In genomic region chr9:70049236-70049635, GRCh38 we compare ENCODE assay signal across 8 cellular contexts. TPM values are rescaled to one million over a fixed set of nuclear protein-coding genes. Genes with fewer than 3 reads are reported as not detected.
DNase-seq lines count a peak whose midpoint lies in the region; ATAC-seq and TF ChIP-seq lines count a peak whose summit lies in the region.

No MANE protein-coding gene starts in this region.

- CTCF ChIA-PET in RWPE1 (lab: Yijun Ruan, JAX), result interaction anchor here (1.4 kb wide), 1 partner anchor 64 kb away, joined by 3 read pairs; no protein-coding TSS in a partner anchor

- intact Hi-C loops in sigmoid colon (cut with DNase I), result loop anchor here (5.0 kb wide), 1 partner anchor 33 kb away; no protein-coding TSS in a partner anchor

- H3K27ac ChIP-seq in RWPE1 (peak overlapping the region; percentile 64), sigmoid colon (peak overlapping the region; percentile 87 to 98 (median 93))

- no peak for TF ChIP-seq POLR2A in sigmoid colon (IDR thresholded peaks at IDR 0.05)

- DNase-seq in DMS79 treated with DMSO at 0.1 percent for 48 hours (lab: John Stamatoyannopoulos, UW), result peak; percentile 52
- DNase-seq in RWPE1 (ENCODE audit: low spot score), result peak; percentile 47
- DNase-seq in fibroblast of the aortic adventitia (ENCODE audit: low read depth), result peak; percentile 62
- peak; percentile 94 for DNase-seq in sigmoid colon
- no peak for DNase-seq in H7
- DNase-seq in NCI-H146 (lab: John Stamatoyannopoulos, UW), result no peak

- H3K4me3 ChIP-seq in fibroblast of the aortic adventitia (ENCODE audit: low read depth, low read length) (no peak overlapping the region), sigmoid colon (peak overlapping the region in 1 of 4 donors; percentile 7), H7 (ENCODE audit: insufficient read depth, low read depth, low read length) (no peak overlapping the region)

- POLR2A ChIA-PET in RWPE1 (lab: Yijun Ruan, JAX; ENCODE audit: low non-redundant PET), result no interaction called here

- H3K27me3 ChIP-seq in sigmoid colon (no peaks in the 10 kb centered on the region), H7 (ENCODE audit: control insufficient read depth, insufficient read depth, low read length) (no peaks in the 10 kb centered on the region; the same call in 1 of the 2 replicates)

- TF ChIP-seq EP300 in sigmoid colon (IDR thresholded peaks at IDR 0.05), result peak in 1 of 4 donors; percentile 15

- peaks cover 0 to 95% (median 90%) of the 10 kb centered on the region in 4 donors for H3K4me1 ChIP-seq in sigmoid colon

- TF ChIP-seq CTCF in RWPE1 (conservative IDR thresholded peaks at IDR 0.05; ENCODE audit: low read depth) (no peak), fibroblast of the aortic adventitia (IDR thresholded peaks at IDR 0.05; ENCODE audit: insufficient read depth, low read length) (no peak), sigmoid colon (IDR thresholded peaks at IDR 0.05) (no peak)

- ATAC-seq in GM18907 (IDR thresholded peaks at IDR 0.05; ENCODE audit: unreplicated experiment) (no peak), HG02798 (IDR thresholded peaks at IDR 0.05; ENCODE audit: poor library complexity, unreplicated experiment) (no peak)

- H3K9me3 ChIP-seq in sigmoid colon, result no peaks in the 10 kb centered on the region

- H3K36me3 ChIP-seq in sigmoid colon, result peaks cover 0 to 22% (median 8%) of the 10 kb centered on the region in 4 donors
- H3K36me3 ChIP-seq in H7 (replicated peaks; ENCODE audit: control insufficient read depth, insufficient read depth, low read length), result no peaks in the 10 kb centered on the region; the same call in 1 of the 2 replicates

- 49 to 72% methylated on average over 4 of the region's 4 CpGs for WGBS in sigmoid colon, 2 donors

RNA-seq across cellular contexts. Expression of gene MAMDC2, which starts 5.6 kb away (rescaled TPM):
- total RNA-seq in fibroblast of the aortic adventitia (ENCODE audit: low replicate concordance) (0.45 and 2.8 TPM in 2 replicates), sigmoid colon (100 to 1,000 TPM in 3 of 4 donors, 10 to 100 TPM in 1; 89.9 to 167 (median 137) TPM)
- polyA plus RNA-seq in sigmoid colon, result 1 to 10 TPM; 2.5 to 5.3 (median 4.2) TPM
- 2.0 and 5.4 TPM in 2 replicates for total RNA-seq in H7 (2014; rRNA removed; shearing (Covaris generic))

Comparison
In these comparisons a context has a peak if more than half of its experiments do, and no peak if none do; other contexts are left out.
1. DNase-seq: peak in DMS79 treated with DMSO at 0.1 percent for 48 hours (single experiment), RWPE1 (single experiment), fibroblast of the aortic adventitia (single experiment) and sigmoid colon (single experiment); none in H7 (single experiment) and NCI-H146 (single experiment).
2. RNA of gene MAMDC2, which starts 5.6 kb away (total RNA-seq): 89.9 to 167 TPM in sigmoid colon; 2.0 to 5.4 TPM in H7 and 0.45 to 2.8 TPM in fibroblast of the aortic adventitia; every median in the first group is over 10 times any median in the second.